27 cellular contexts compared by ENCODE assay signal in the genomic region with DNA sequence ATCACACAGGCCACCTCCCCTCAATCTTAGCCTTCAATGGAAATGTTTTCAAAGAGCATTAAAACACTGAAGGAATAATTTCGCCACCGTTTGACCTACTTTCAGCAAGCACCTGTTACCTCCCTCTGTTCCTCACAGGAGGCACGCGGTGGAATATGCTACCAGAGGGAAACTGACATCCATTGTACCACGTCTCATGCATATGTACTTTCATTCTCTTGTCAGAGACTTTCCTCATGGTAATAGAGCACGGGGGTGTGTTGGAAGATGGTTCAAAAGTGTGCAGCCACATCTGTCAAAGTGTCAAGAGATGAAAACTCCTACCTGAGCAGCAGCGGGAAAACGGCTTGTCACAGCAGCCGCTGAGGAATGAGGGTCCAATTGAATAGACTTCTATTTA.
"Had no signal": no experiment of that assay in that cellular context is flagged by ENCODE, and none has a peak within 500 bp of the region (broad histone marks: within the 10 kb centered on the region; RNA-seq: fewer than 3 reads in every experiment).

No MANE protein-coding gene starts in this region.

- DNase-seq: activated B cell treated with CpG ODN at 0.5 μM for 24 hours; activated CD4-positive, alpha-beta T cell treated with anti-CD3 and anti-CD28 coated beads for 48 hours; activated CD4-positive, alpha-beta T cell treated with anti-CD3 and anti-CD28 coated beads, Interleukin-2, amount 50 U/mL, for 1 hour; activated CD4-positive, alpha-beta T cell treated with anti-CD3 and anti-CD28 coated beads, Interleukin-2, amount 50 U/mL, for 48 hours; activated CD8-positive, alpha-beta memory T cell treated with anti-CD3 and anti-CD28 coated beads for 24 hours; activated CD8-positive, alpha-beta T cell treated with anti-CD3 and anti-CD28 coated beads for 36 hours; activated effector memory CD4-positive, alpha-beta T cell treated with Interleukin-2 at 50 U/mL for 16 hours; activated gamma-delta T cell treated with Interleukin-2 at 50 U/mL for 16 hours; activated naive CD4-positive, alpha-beta T cell treated with anti-CD3 and anti-CD28 coated beads, Interleukin-2, amount 50 U/mL, for 16 hours; activated naive CD4-positive, alpha-beta T cell treated with Interleukin-2 at 50 U/mL for 16 hours; activated T-cell treated with anti-CD3 and anti-CD28 coated beads, Interleukin-2, amount 50 U/mL, for 4 hours; amniotic stem cell; brain microvascular endothelial cell; cerebellar nuclear complex; effector memory CD4-positive, alpha-beta T cell; endodermal cell; foreskin fibroblast; glutamatergic neuron; T-helper 1 cell; T-helper 17 cell; T1000; WERI-Rb-1 had no signal

- H3K27me3 ChIP-seq: brain microvascular endothelial cell, dorsolateral prefrontal cortex had no signal

- H3K36me3 ChIP-seq: brain microvascular endothelial cell, WERI-Rb-1 had no signal

- H3K4me3 ChIP-seq: coronary artery, dorsolateral prefrontal cortex had no signal

- ATAC-seq: activated CD4-positive, CD25-positive, alpha-beta regulatory T cell treated with anti-CD3 and anti-CD28 coated beads, Interleukin-2, amount 50 U/mL, for 24 hours; activated CD8-positive, alpha-beta T cell treated with anti-CD3 and anti-CD28 coated beads for 36 hours; activated T-cell treated with anti-CD3 and anti-CD28 coated beads, Interleukin-2, amount 50 U/mL, for 4 hours; activated T-helper 17 cell treated with anti-CD3 and anti-CD28 coated beads, Interleukin-2, amount 50 U/mL, for 72 hours; esophagus mucosa; T-helper 17 cell had no signal

- H3K27ac ChIP-seq: brain microvascular endothelial cell, coronary artery, dorsolateral prefrontal cortex, WERI-Rb-1 had no signal
